ENCODE assay signal across 8 cellular contexts in the genomic region with DNA sequence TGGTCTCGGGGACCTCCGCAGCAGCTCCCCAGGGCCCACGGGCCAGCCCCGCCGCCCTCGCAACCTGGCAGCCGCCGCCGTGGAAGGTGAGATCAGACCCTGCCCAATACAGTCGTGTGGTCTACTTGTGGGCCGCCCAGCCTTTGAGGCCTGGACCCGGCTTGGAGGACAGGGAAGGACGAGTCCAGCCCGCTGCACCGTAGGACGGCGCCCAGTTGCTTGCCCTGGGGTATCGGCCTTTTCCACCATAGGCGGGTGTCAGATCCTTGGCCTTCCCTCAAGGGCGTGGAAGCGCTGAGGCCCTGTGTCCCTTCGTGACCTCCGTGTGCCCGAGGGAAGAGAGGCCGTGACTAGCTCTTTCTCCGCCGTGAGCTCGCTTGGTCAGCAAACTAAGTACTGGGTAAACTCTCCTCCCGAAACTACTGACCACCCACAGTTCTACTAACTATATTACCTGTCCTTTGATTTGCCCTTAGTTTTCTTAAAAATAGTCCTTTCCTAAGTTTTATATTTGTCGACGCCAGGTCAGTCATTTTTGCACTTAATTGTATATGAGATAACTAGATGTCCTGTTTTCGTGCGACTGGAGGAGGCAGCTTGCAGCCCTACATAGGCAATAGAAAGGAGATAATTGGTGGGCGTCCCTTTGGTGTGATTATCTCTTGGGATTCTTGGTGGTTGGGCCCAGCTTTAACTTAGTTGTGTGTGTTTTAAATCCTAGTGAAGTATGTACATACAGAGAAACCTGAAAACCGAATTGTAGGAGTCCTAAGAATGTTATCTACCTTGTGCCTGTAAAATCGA. TPM values are rescaled to one million over a fixed set of nuclear protein-coding genes. Genes with fewer than 3 reads are reported as not detected.
DNase-seq lines count a peak whose midpoint lies in the region; ATAC-seq and TF ChIP-seq lines count a peak whose summit lies in the region.

No MANE protein-coding gene starts in this region.

- H3K79me2 ChIP-seq in SK-N-SH (ENCODE audit: insufficient read depth), result peaks cover 57% of the 10 kb centered on the region

- POLR2A ChIA-PET in SK-N-SH (lab: Yijun Ruan, JAX), result interaction anchor here (0.5 to 1.7 kb wide), 5 partner anchors 13 to 50 kb away, joined by 3 to 6 read pairs (median 4); partner anchors contain the start of gene IKBIP

- H3K9me3 ChIP-seq in SK-N-SH, result no peaks in the 10 kb centered on the region
- H3K9me3 ChIP-seq in ectodermal cell (ENCODE audit: control insufficient read depth, low read length), result no peaks in the 10 kb centered on the region
- H3K9me3 ChIP-seq in mesodermal cell (ENCODE audit: control insufficient read depth, low read length), result no peaks in the 10 kb centered on the region
- H3K9me3 ChIP-seq in testis, result no peaks in the 10 kb centered on the region

- TF ChIP-seq CTCF in SK-N-SH (IDR thresholded peaks at IDR 0.05) (no peak), testis (IDR thresholded peaks at IDR 0.05) (no peak)

- CTCF ChIA-PET in SK-N-SH (lab: Yijun Ruan, JAX), result interaction anchor here (0.9 to 5.3 kb wide), 6 partner anchors 10 to 62 kb away, joined by 3 to 29 read pairs (median 8); partner anchors contain the start of gene IKBIP

- DNase-seq in ELR (ENCODE audit: low read depth) (peak; percentile 53), SK-N-SH (peak; percentile 36), testis (peak; percentile 28), occipital lobe (lab: John Stamatoyannopoulos, UW) (no peak), GM19240 (ENCODE audit: insufficient read length, low spot score) (no peak)

- H3K36me3 ChIP-seq in SK-N-SH (replicated peaks in 1 of 2; ENCODE audit: control insufficient read depth in 1 of 2, insufficient read depth in 2 of 2, low read length in 1 of 2) (peaks cover 29 to 36% of the 10 kb centered on the region in 2 experiments), ectodermal cell (ENCODE audit: control insufficient read depth, insufficient read depth, low read length) (peaks cover 10% of the 10 kb centered on the region), mesodermal cell (ENCODE audit: control insufficient read depth, insufficient read depth, low read length) (peaks cover 43% of the 10 kb centered on the region), testis (ENCODE audit: low read depth, missing control alignments) (no peaks in the 10 kb centered on the region)

- H3K4me1 ChIP-seq in SK-N-SH (ENCODE audit: control insufficient read depth in 1 of 2, insufficient read depth in 2 of 2, low read depth in 1 of 2, low read length in 1 of 2) (peaks cover 0 to 13% of the 10 kb centered on the region in 2 experiments; a peak in 2 of 4 replicates), ectodermal cell (ENCODE audit: control insufficient read depth, insufficient read depth, low read length) (peaks cover 3% of the 10 kb centered on the region), mesodermal cell (ENCODE audit: control insufficient read depth, insufficient read depth, low read length, poor library complexity, severe bottlenecking) (peaks cover 7% of the 10 kb centered on the region), testis (peaks cover 9% of the 10 kb centered on the region)

- peaks cover 46% of the 10 kb centered on the region for H4K20me1 ChIP-seq in SK-N-SH (ENCODE audit: insufficient read depth)

- peaks cover 23% of the 10 kb centered on the region for H3F3A ChIP-seq in SK-N-SH (replicated peaks; ENCODE audit: insufficient read depth)

- peak overlapping the region; percentile 84 for H3K4me2 ChIP-seq in SK-N-SH

- no peak for TF ChIP-seq POLR2A in testis (IDR thresholded peaks at IDR 0.05)

- H3K9me2 ChIP-seq in SK-N-SH, result no peaks in the 10 kb centered on the region

- H3K9ac ChIP-seq in SK-N-SH, result peak overlapping the region; percentile 97

- peak; percentile 17 for ATAC-seq in HG02642 (IDR thresholded peaks at IDR 0.05; ENCODE audit: poor library complexity, unreplicated experiment)

- no peak for TF ChIP-seq EP300 in SK-N-SH (IDR thresholded peaks at IDR 0.05; ENCODE audit: borderline replicate concordance in 1 of 2, low read depth in 1 of 2, low read length in 1 of 2)

- H3K4me3 ChIP-seq in SK-N-SH (ENCODE audit: low read depth in 2 of 2, low read length in 1 of 2) (peak overlapping the region; percentile 72 to 99), ectodermal cell (ENCODE audit: insufficient read depth, low read depth, low read length) (peak overlapping the region; percentile 100), mesodermal cell (ENCODE audit: extremely low read depth, insufficient read depth, low read length, poor library complexity, severe bottlenecking) (peak overlapping the region; percentile 100), testis (peak overlapping the region; percentile 96 to 99)

- H3K27me3 ChIP-seq in SK-N-SH (ENCODE audit: insufficient read depth) (no peaks in the 10 kb centered on the region), ectodermal cell (ENCODE audit: control insufficient read depth, insufficient read depth, low read length, poor library complexity, severe bottlenecking) (no peaks in the 10 kb centered on the region), testis (no peaks in the 10 kb centered on the region)

- H3K27ac ChIP-seq in SK-N-SH (ENCODE audit: low read depth in 2 of 2, low read length in 1 of 2), result peak overlapping the region; percentile 81 to 85
- peak overlapping the region; percentile 76 for H3K27ac ChIP-seq in ectodermal cell (ENCODE audit: insufficient read depth, low read depth, low read length, poor library complexity, severe bottlenecking)
- H3K27ac ChIP-seq in mesodermal cell (ENCODE audit: low read depth, low read length, severe bottlenecking), result peak overlapping the region; percentile 89
- H3K27ac ChIP-seq in testis, result peak overlapping the region; percentile 98 to 99

- 1% methylated on average over 23 of the region's 36 CpGs for WGBS in SK-N-SH (ENCODE audit: low lambda C conversion rate)
- WGBS in ectodermal cell, 2 experiments, result 0 to 1% methylated on average over 36 of the region's 36 CpGs
- 0 to 1% methylated on average over 23 to 32 of the region's 36 CpGs for WGBS in mesodermal cell (ENCODE audit: insufficient coverage in 2 of 2), 2 experiments
- WGBS in testis, 2 donors, result 0 to 1% methylated on average over 16 to 19 of the region's 36 CpGs

- no peak overlapping the region for H2AFZ ChIP-seq in SK-N-SH (ENCODE audit: low read depth)

- TF ChIP-seq RAD21 in SK-N-SH (IDR thresholded peaks at IDR 0.05; ENCODE audit: low read length), result no peak

- intact Hi-C loops in testis (cut with DNase I; ENCODE audit: low total_unique reads), result no loop called here

TF ChIP-seq in SK-N-SH, 30 proteins besides CTCF, POLR2A, EP300 and RAD21 (continues in another document):
- TF ChIP-seq, protein P1, sequence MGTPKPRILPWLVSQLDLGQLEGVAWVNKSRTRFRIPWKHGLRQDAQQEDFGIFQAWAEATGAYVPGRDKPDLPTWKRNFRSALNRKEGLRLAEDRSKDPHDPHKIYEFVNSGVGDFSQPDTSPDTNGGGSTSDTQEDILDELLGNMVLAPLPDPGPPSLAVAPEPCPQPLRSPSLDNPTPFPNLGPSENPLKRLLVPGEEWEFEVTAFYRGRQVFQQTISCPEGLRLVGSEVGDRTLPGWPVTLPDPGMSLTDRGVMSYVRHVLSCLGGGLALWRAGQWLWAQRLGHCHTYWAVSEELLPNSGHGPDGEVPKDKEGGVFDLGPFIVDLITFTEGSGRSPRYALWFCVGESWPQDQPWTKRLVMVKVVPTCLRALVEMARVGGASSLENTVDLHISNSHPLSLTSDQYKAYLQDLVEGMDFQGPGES (IDR thresholded peaks at IDR 0.05; ENCODE audit: low read depth, low read length), result no peak
- TF ChIP-seq EZH2phosphoT487 (IDR thresholded peaks at IDR 0.05; ENCODE audit: borderline replicate concordance, low read depth) (no peak), MXI1 (IDR thresholded peaks at IDR 0.05; ENCODE audit: low read depth, low read length) (no peak), TCF12 (IDR thresholded peaks at IDR 0.05) (no peak), SMC3 (IDR thresholded peaks at IDR 0.05; ENCODE audit: low read depth, low read length) (no peak)
- TF ChIP-seq, protein P2, sequence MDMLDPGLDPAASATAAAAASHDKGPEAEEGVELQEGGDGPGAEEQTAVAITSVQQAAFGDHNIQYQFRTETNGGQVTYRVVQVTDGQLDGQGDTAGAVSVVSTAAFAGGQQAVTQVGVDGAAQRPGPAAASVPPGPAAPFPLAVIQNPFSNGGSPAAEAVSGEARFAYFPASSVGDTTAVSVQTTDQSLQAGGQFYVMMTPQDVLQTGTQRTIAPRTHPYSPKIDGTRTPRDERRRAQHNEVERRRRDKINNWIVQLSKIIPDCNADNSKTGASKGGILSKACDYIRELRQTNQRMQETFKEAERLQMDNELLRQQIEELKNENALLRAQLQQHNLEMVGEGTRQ (IDR thresholded peaks at IDR 0.05; ENCODE audit: borderline replicate concordance, low read depth, low read length), result no peak

RNA-seq across cellular contexts. Expression of gene SLC25A3, which starts 0.8 kb away (rescaled TPM):
- polyA plus RNA-seq in SK-N-SH (2012; rRNA removed), result 470 and 528 TPM in 2 replicates
- 531 and 589 TPM in 2 replicates for polyA plus RNA-seq in SK-N-SH (2012; cell fraction: cytosol; rRNA removed)
- 425 and 473 TPM in 2 replicates for polyA plus RNA-seq in SK-N-SH (2012; cell fraction: nucleus; rRNA removed)
- 751 TPM for polyA plus RNA-seq in ectodermal cell (2013, experiment 1 of 4)
- 806 TPM for polyA plus RNA-seq in ectodermal cell (2013, experiment 2 of 4)
- polyA plus RNA-seq in ectodermal cell (2013, experiment 3 of 4), result 620 TPM
- 692 TPM for polyA plus RNA-seq in ectodermal cell (2013, experiment 4 of 4)
- 682 TPM for polyA plus RNA-seq in mesodermal cell (2013, experiment 1 of 2)
- 656 TPM for polyA plus RNA-seq in mesodermal cell (2013, experiment 2 of 2)
- 100 to 1,000 TPM; 202 to 273 TPM for total RNA-seq in testis
- polyA plus RNA-seq in testis (ENCODE audit: insufficient read depth, low read depth, low replicate concordance), result 251 TPM
- 200 TPM for total RNA-seq in occipital lobe

RNA-seq across cellular contexts. Expression of gene IKBIP, which starts 50.3 kb away (rescaled TPM):
- 25.2 and 26.4 TPM in 2 replicates for polyA plus RNA-seq in SK-N-SH (2012; rRNA removed)
- polyA plus RNA-seq in SK-N-SH (2012; cell fraction: cytosol; rRNA removed), result 33.7 and 47.2 TPM in 2 replicates
- polyA plus RNA-seq in SK-N-SH (2012; cell fraction: nucleus; rRNA removed), result 12.8 and 13.0 TPM in 2 replicates
- 24.6 TPM for polyA plus RNA-seq in ectodermal cell (2013, experiment 1 of 4)
- polyA plus RNA-seq in ectodermal cell (2013, experiment 2 of 4), result 22.3 TPM
- polyA plus RNA-seq in ectodermal cell (2013, experiment 3 of 4), result 26.1 TPM
- polyA plus RNA-seq in ectodermal cell (2013, experiment 4 of 4), result 24.4 TPM
- 78.2 TPM for polyA plus RNA-seq in mesodermal cell (2013, experiment 1 of 2)
- 98.2 TPM for polyA plus RNA-seq in mesodermal cell (2013, experiment 2 of 2)
- 1 to 10 TPM; 7.4 to 7.7 TPM for total RNA-seq in testis
- polyA plus RNA-seq in testis (ENCODE audit: insufficient read depth, low read depth, low replicate concordance), result 3.7 TPM
- total RNA-seq in occipital lobe, result 8.6 TPM

RNA-seq across cellular contexts. Expression of gene APAF1, which starts 50.8 kb away (rescaled TPM):
- polyA plus RNA-seq in SK-N-SH (2012; rRNA removed) (3.3 and 4.1 TPM in 2 replicates), testis (ENCODE audit: insufficient read depth, low read depth, low replicate concordance) (5.8 TPM)
- 3.6 TPM in 2 replicates for polyA plus RNA-seq in SK-N-SH (2012; cell fraction: cytosol; rRNA removed)
- 3.9 and 7.2 TPM in 2 replicates for polyA plus RNA-seq in SK-N-SH (2012; cell fraction: nucleus; rRNA removed)
- polyA plus RNA-seq in ectodermal cell (2013, experiment 1 of 4), result 27.7 TPM
- 28.7 TPM for polyA plus RNA-seq in ectodermal cell (2013, experiment 2 of 4)
- 17.2 TPM for polyA plus RNA-seq in ectodermal cell (2013, experiment 3 of 4)
- polyA plus RNA-seq in ectodermal cell (2013, experiment 4 of 4), result 18.5 TPM
- 31.9 TPM for polyA plus RNA-seq in mesodermal cell (2013, experiment 1 of 2)
- 29.4 TPM for polyA plus RNA-seq in mesodermal cell (2013, experiment 2 of 2)
- total RNA-seq in testis (10 to 100 TPM; 10.6 to 11.1 TPM), occipital lobe (32.4 TPM)

Comparison
In these comparisons a context has a peak if more than half of its experiments do, and no peak if none do; other contexts are left out.
1. DNase-seq: peak in ELR (single experiment), SK-N-SH (single experiment) and testis (single experiment); none in occipital lobe (single experiment) and GM19240 (single experiment).
2. Peak in every context shown above with its lines, with median percentiles within 50 percentile points of each other: H3K27ac ChIP-seq and H3K4me3 ChIP-seq.